In the genomic region with DNA sequence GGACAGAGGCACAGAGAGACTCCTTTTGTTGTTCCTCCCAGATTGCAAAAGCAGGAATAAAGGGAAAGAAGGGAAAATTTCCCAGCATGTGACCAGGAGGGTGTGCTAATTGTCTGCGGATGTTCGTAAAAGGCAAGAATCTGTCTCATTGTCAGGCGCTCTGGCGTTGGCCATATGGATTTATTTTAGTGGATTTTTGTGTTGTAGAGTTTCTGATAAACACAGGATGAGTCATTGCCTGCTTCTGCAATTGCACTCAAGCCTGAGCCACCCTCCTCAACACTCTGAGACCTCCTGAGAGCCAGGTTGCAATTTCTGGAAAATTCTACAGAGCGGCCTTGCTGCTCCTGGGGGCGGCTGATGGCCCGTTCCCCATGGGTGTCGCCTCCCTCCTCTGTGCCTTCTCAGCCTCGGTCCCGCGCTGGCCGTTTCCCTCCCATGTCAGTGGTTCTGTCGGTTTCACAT, we compare ENCODE assay signal across 13 cellular contexts.
DNase-seq lines count a peak whose midpoint lies in the region; ATAC-seq and TF ChIP-seq lines count a peak whose summit lies in the region.
"Had no signal": no experiment of that assay in that cellular context is flagged by ENCODE, and none has a peak within 500 bp of the region (broad histone marks: within the 10 kb centered on the region; RNA-seq: fewer than 3 reads in every experiment).

No MANE protein-coding gene starts in this region.

- no peak overlapping the region for H3K4me3 ChIP-seq in WI38 (ENCODE audit: low read depth, low read length)
- H3K4me3 ChIP-seq: Peyer's patch had no signal

- no peak for ATAC-seq in foreskin keratinocyte
- ATAC-seq: stimulated activated memory B cell treated with anti-CD40 and anti-IgM and Interleukin-4, amounts not matched to agents 10 μg/mL and 1 μg/mL and 100 μg/mL, for 72 hours had no signal

- TF ChIP-seq CTCF in WI38 (IDR thresholded peaks at IDR 0.05; ENCODE audit: low read depth, low read length): peak; percentile 3; the same call in 1 of the 2 replicates
- no peak for TF ChIP-seq CTCF in foreskin keratinocyte (conservative IDR thresholded peaks at IDR 0.05)

- DNase-seq in GM04504 (ENCODE audit: low read depth) (peak; percentile 85), foreskin melanocyte (peak; percentile 42), superior temporal gyrus (ENCODE audit: extremely low spot score) (peak; percentile 69), NCI-H1930 (lab: John Stamatoyannopoulos, UW) (no peak), foreskin keratinocyte (no peak), DMS79 treated with DMSO at 0.1 percent for 48 hours (lab: John Stamatoyannopoulos, UW) (no peak)
- DNase-seq: naive B cell; NCI-H1436; stimulated activated CD4-positive, alpha-beta T cell treated with anti-CD3 and anti-CD28 coated beads, Interleukin-15, amount 100 ng/mL, for 24 hours; WERI-Rb-1 had no signal

- no peaks in the 10 kb centered on the region for H3K4me1 ChIP-seq in foreskin keratinocyte
- H3K4me1 ChIP-seq: Peyer's patch had no signal

- no peak overlapping the region for H3K27ac ChIP-seq in foreskin keratinocyte
- H3K27ac ChIP-seq: WERI-Rb-1 had no signal

- H3K27me3 ChIP-seq in foreskin keratinocyte: no peaks in the 10 kb centered on the region
- H3K27me3 ChIP-seq: Peyer's patch had no signal

Comparison
In these comparisons a context has a peak if more than half of its experiments do, and no peak if none do; other contexts are left out.
1. DNase-seq: peak in GM04504 (single experiment), foreskin melanocyte (single experiment) and superior temporal gyrus (single experiment); none in NCI-H1930 (0 of 2), foreskin keratinocyte (0 of 2) and DMS79 treated with DMSO at 0.1 percent for 48 hours (single experiment).